ENCODE assay signal across 26 cellular contexts in genomic region chr20:45940469-45940868, GRCh38.
"Had no signal": no experiment of that assay in that cellular context is flagged by ENCODE, and none has a peak within 500 bp of the region (broad histone marks: within the 10 kb centered on the region; RNA-seq: fewer than 3 reads in every experiment).

No MANE protein-coding gene starts in this region.

- H3K27me3 Mint-ChIP-seq: naive B cell; progenitor cell of endocrine pancreas; stimulated activated naive B cell treated with anti-CD40 and anti-IgM and Interleukin-4, amounts not matched to agents 10 μg/mL and 1 μg/mL and 100 μg/mL, for 72 hours had no signal

- H3K9me3 Mint-ChIP-seq: immature natural killer cell; naive B cell; natural killer cell; stimulated activated naive B cell treated with anti-CD40 and anti-IgM and Interleukin-4, amounts not matched to agents 10 μg/mL and 1 μg/mL and 100 μg/mL, for 72 hours had no signal

- H3K27ac ChIP-seq: lower lobe of right lung, ovary, right atrium auricular region, skin epidermis, stomach, testis, thyroid gland, transverse colon, upper lobe of left lung, vagina had no signal

- H3K27me3 ChIP-seq: ovary, right atrium auricular region, stomach, testis, thyroid gland, transverse colon, upper lobe of left lung, vagina had no signal

- DNase-seq: hypothalamus; immature natural killer cell; kidney; lower lobe of right lung; mammary epithelial cell; mesenchymal stem cell; naive B cell; natural killer cell; stimulated activated CD4-positive, alpha-beta T cell treated with anti-CD3 and anti-CD28 coated beads, Interleukin-12 subunit alpha, Interleukin-12 subunit beta, amount 100 ng/mL, for 4 hours; stimulated activated CD4-positive, alpha-beta T cell treated with anti-CD3 and anti-CD28 coated beads, Interleukin-15, amount 100 ng/mL, for 24 hours; stimulated activated CD4-positive, alpha-beta T cell treated with anti-CD3 and anti-CD28 coated beads, Interleukin-2, amount 100 ng/mL, for 24 hours; stimulated activated CD4-positive, alpha-beta T cell treated with anti-CD3 and anti-CD28 coated beads, Interleukin-4, amount 100 ng/mL, for 1 hour; stimulated activated naive B cell treated with anti-CD40 and anti-IgM and Interleukin-4, amounts not matched to agents 10 μg/mL and 1 μg/mL and 100 μg/mL, for 72 hours; stimulated activated naive CD8-positive, alpha-beta T cell treated with anti-CD3 and anti-CD28 coated beads, Interleukin-15, Interleukin-2, amounts not matched to agents 100 U/mL and 50 U/mL, for 24 hours; stomach; testis; thyroid gland; transverse colon; upper lobe of left lung had no signal

- H3K4me3 Mint-ChIP-seq: immature natural killer cell; natural killer cell; stimulated activated naive B cell treated with anti-CD40 and anti-IgM and Interleukin-4, amounts not matched to agents 10 μg/mL and 1 μg/mL and 100 μg/mL, for 72 hours had no signal

- H3K9me3 ChIP-seq: lower lobe of right lung, ovary, right atrium auricular region, stomach, testis, thyroid gland, transverse colon, upper lobe of left lung, vagina had no signal

- H3K36me3 ChIP-seq: ovary had no signal

- H3K4me3 ChIP-seq: lower lobe of right lung, ovary, right atrium auricular region, skin epidermis, stomach, testis, thyroid gland, transverse colon, upper lobe of left lung, vagina had no signal

- H3K27ac Mint-ChIP-seq: naive B cell, progenitor cell of endocrine pancreas had no signal

- ATAC-seq: left lobe of liver; lower lobe of right lung; natural killer cell; sciatic nerve; stimulated activated naive B cell treated with anti-CD40 and anti-IgM and Interleukin-4, amounts not matched to agents 10 μg/mL and 1 μg/mL and 100 μg/mL, for 72 hours; stimulated activated naive CD8-positive, alpha-beta T cell treated with anti-CD3 and anti-CD28 coated beads, Interleukin-15, Interleukin-2, amounts not matched to agents 100 U/mL and 50 U/mL, for 24 hours had no signal
